25 cellular contexts compared by ENCODE assay signal in the genomic region with DNA sequence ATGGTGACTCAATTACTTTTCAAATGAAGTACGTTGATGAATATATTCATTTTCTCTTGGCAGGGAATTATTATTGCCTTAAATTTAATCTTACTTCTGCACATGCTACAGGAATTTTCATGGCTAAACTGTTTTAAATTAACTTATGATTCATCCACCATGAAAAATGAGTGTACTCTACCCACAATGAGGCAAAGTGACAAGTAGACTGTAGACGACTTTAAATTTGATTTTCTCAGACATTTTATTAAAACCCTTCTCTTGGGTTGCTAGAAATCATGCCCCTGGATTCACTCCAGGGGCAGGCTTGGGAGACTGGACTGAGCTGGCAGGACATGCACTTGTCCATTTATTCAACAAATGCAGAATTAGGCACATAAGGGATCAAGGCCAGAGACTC. TPM values are rescaled to one million over a fixed set of nuclear protein-coding genes. Genes with fewer than 3 reads are reported as not detected.
A peak's percentile ranks its signal among the peaks of the same experiment; 100 is the strongest.
DNase-seq lines count a peak whose midpoint lies in the region; ATAC-seq lines count a peak whose summit lies in the region.
"Had no signal": no experiment of that assay in that cellular context is flagged by ENCODE, and none has a peak within 500 bp of the region (broad histone marks: within the 10 kb centered on the region; RNA-seq: fewer than 3 reads in every experiment).

No MANE protein-coding gene starts in this region.

- no peak for ATAC-seq in HG02588 (IDR thresholded peaks at IDR 0.05; ENCODE audit: unreplicated experiment)
- no peak for ATAC-seq in GM18502 (IDR thresholded peaks at IDR 0.05; ENCODE audit: poor library complexity, unreplicated experiment)
- ATAC-seq: left ventricle myocardium superior, mucosa of descending colon had no signal

- DNase-seq in EH (ENCODE audit: low read depth) (peak; percentile 57), RPMI7951 (ENCODE audit: low read depth) (peak; percentile 62), fibroblast of peridontal ligament (ENCODE audit: extremely low read depth) (peak; percentile 81), renal cortical epithelial cell (ENCODE audit: low read depth) (peak; percentile 69), NCI-H146 treated with DMSO at 0.1 percent for 48 hours (lab: John Stamatoyannopoulos, UW; ENCODE audit: unreplicated experiment) (no peak), midbrain (lab: John Stamatoyannopoulos, UW) (no peak)
- DNase-seq: activated CD4-positive, alpha-beta T cell treated with anti-CD3 and anti-CD28 coated beads for 1 hour; AML-193; colonic mucosa; COR-L47; DND-41; Kasumi-1; left ventricle myocardium superior; mucosa of descending colon; NCI-H1092 treated with DMSO at 0.1 percent for 48 hours; NCI-H2029 treated with DMSO at 0.1 percent for 48 hours; NCI-H446 treated with DMSO at 0.1 percent for 48 hours; stimulated activated CD4-positive, alpha-beta T cell treated with anti-CD3 and anti-CD28 coated beads, Interleukin-2, amount 100 ng/mL, for 24 hours; stimulated activated naive CD4-positive, alpha-beta T cell; SW 1271; tibial artery had no signal

RNA-seq across cellular contexts. Expression of a gene that starts 23.5 kb away (rescaled TPM):
- total RNA-seq in RPMI7951 (2014; rRNA removed; shearing (Covaris generic)): 136 and 159 TPM in 2 replicates
- 6.4 and 184 TPM in 2 replicates for total RNA-seq in renal cortical epithelial cell
- total RNA-seq: H1, progenitor cell of endocrine pancreas had no signal

RNA-seq across cellular contexts. Expression of a gene that starts 45.0 kb away (rescaled TPM):
- 29.9 and 32.7 TPM in 2 replicates for total RNA-seq in RPMI7951 (2014; rRNA removed; shearing (Covaris generic))
- total RNA-seq in renal cortical epithelial cell: 71.1 and 77.3 TPM in 2 replicates

Comparison
In these comparisons a context has a peak if more than half of its experiments do, and no peak if none do; other contexts are left out.
1. DNase-seq: peak in EH (single experiment), RPMI7951 (single experiment), fibroblast of peridontal ligament (single experiment) and renal cortical epithelial cell (single experiment); none in NCI-H146 treated with DMSO at 0.1 percent for 48 hours (single experiment) and midbrain (single experiment).